Comparison of ENCODE assay signal across 13 cellular contexts in the genomic region with DNA sequence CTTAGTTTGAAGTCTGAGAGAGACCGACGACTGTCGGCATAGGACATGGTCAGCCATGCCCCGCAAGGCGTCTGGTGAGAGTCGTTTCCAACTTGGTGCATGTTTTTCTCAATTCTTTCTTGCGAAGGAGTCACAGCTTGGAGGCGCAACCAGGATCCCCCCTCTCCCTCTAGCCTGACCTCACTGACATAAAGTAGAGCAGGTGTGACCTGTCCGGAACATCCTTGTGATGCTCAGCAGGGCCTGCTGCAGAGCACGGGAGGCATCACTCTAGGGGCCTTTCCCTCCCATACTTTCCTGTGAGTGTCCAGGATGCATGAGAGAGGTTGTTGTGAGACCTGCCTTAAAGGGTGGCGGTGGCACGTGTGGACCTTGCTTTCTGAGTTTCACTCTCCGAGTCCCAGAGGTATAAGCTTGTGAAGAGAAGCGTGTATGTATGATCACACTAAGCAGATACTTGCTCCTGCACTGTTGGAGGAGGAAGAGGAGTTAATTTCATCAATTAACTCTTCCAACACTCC. TPM values are rescaled to one million over a fixed set of nuclear protein-coding genes. Genes with fewer than 3 reads are reported as not detected.
DNase-seq lines count a peak whose midpoint lies in the region; ATAC-seq and TF ChIP-seq lines count a peak whose summit lies in the region.
"Had no signal": no experiment of that assay in that cellular context is flagged by ENCODE, and none has a peak within 500 bp of the region (broad histone marks: within the 10 kb centered on the region; RNA-seq: fewer than 3 reads in every experiment).

No MANE protein-coding gene starts in this region.

- intact Hi-C loops in upper lobe of right lung (cut with DNase I), result no loop called here

- DNase-seq in activated naive CD4-positive, alpha-beta T cell (lab: John Stamatoyannopoulos, UW), result no peak
- DNase-seq in hepatocyte (ENCODE audit: low spot score) (no peak), upper lobe of right lung (peak; percentile 40), NCI-H1092 treated with DMSO at 0.1 percent for 48 hours (lab: John Stamatoyannopoulos, UW) (no peak), glomerular visceral epithelial cell (ENCODE audit: extremely low spot score) (no peak), UCSD-AML1 (lab: John Stamatoyannopoulos, UW; ENCODE audit: unreplicated experiment) (no peak)
- DNase-seq: NCI-H1105 treated with DMSO at 0.1 percent for 48 hours, nucleus accumbens, spleen had no signal

- H3K9me2 ChIP-seq in hepatocyte (replicated peaks; ENCODE audit: insufficient read depth), result no peaks in the 10 kb centered on the region

- H3K4me2 ChIP-seq in OCI-LY3 (ENCODE audit: low read length) (0 out of 2 replicates have a peak overlapping the region, but pooled peaks have one; percentile 6), hepatocyte (peak overlapping the region; percentile 86)

- H3K27ac ChIP-seq in OCI-LY3 (ENCODE audit: low read length) (no peak overlapping the region), hepatocyte (no peak overlapping the region), upper lobe of right lung (no peak overlapping the region)
- H3K27ac ChIP-seq: Peyer's patch, spleen, tibial artery had no signal

- H3K27me3 Mint-ChIP-seq in activated naive CD4-positive, alpha-beta T cell treated with anti-CD3 and anti-CD28 coated beads, Interleukin-2, amount 50 U/mL, for 24 hours, result no peaks in the 10 kb centered on the region

- no peaks in the 10 kb centered on the region for H3K9me3 ChIP-seq in OCI-LY3 (ENCODE audit: insufficient read depth, low read length)
- no peaks in the 10 kb centered on the region for H3K9me3 ChIP-seq in hepatocyte (ENCODE audit: low read depth)
- H3K9me3 ChIP-seq in upper lobe of right lung, result no peaks in the 10 kb centered on the region
- H3K9me3 ChIP-seq: Peyer's patch, spleen, tibial artery had no signal

- H2AFZ ChIP-seq in OCI-LY3 (ENCODE audit: low read depth, low read length) (no peak overlapping the region), hepatocyte (no peak overlapping the region)

- H3K27ac Mint-ChIP-seq in activated naive CD4-positive, alpha-beta T cell treated with anti-CD3 and anti-CD28 coated beads, Interleukin-2, amount 50 U/mL, for 24 hours, result peak overlapping the region; percentile 60

- 87% methylated on average over 14 of the region's 14 CpGs for WGBS in hepatocyte (ENCODE audit: low lambda C conversion rate, missing lambda C conversion rate)

- H3K36me3 ChIP-seq in OCI-LY3 (replicated peaks; ENCODE audit: low read depth, low read length), result peaks cover 27% of the 10 kb centered on the region
- H3K36me3 ChIP-seq in hepatocyte (replicated peaks; ENCODE audit: insufficient read depth, low read depth), result no peaks in the 10 kb centered on the region
- H3K36me3 ChIP-seq in upper lobe of right lung, result no peaks in the 10 kb centered on the region
- H3K36me3 ChIP-seq: Peyer's patch, tibial artery had no signal

- H3K4me1 Mint-ChIP-seq in activated naive CD4-positive, alpha-beta T cell treated with anti-CD3 and anti-CD28 coated beads, Interleukin-2, amount 50 U/mL, for 24 hours, result peaks cover 80% of the 10 kb centered on the region

- no peaks in the 10 kb centered on the region for H3K9me3 Mint-ChIP-seq in activated naive CD4-positive, alpha-beta T cell treated with anti-CD3 and anti-CD28 coated beads, Interleukin-2, amount 50 U/mL, for 24 hours

- peak overlapping the region; percentile 20 for H3K4me3 Mint-ChIP-seq in activated naive CD4-positive, alpha-beta T cell treated with anti-CD3 and anti-CD28 coated beads, Interleukin-2, amount 50 U/mL, for 24 hours

- ATAC-seq in upper lobe of right lung, result no peak

- H4K20me1 ChIP-seq in OCI-LY3 (ENCODE audit: insufficient read depth, low read length), result peaks cover 84% of the 10 kb centered on the region
- peaks cover 87% of the 10 kb centered on the region for H4K20me1 ChIP-seq in hepatocyte (ENCODE audit: insufficient read depth, poor library complexity, severe bottlenecking)

- peaks cover 2% of the 10 kb centered on the region for H3K36me3 Mint-ChIP-seq in activated naive CD4-positive, alpha-beta T cell treated with anti-CD3 and anti-CD28 coated beads, Interleukin-2, amount 50 U/mL, for 24 hours

- H3K27me3 ChIP-seq in OCI-LY3 (ENCODE audit: low read depth, low read length) (no peaks in the 10 kb centered on the region), hepatocyte (no peaks in the 10 kb centered on the region), upper lobe of right lung (no peaks in the 10 kb centered on the region)
- H3K27me3 ChIP-seq: Peyer's patch, spleen, tibial artery had no signal

- H3K79me2 ChIP-seq in OCI-LY3 (ENCODE audit: low read length) (peaks cover 93% of the 10 kb centered on the region), hepatocyte (peaks cover 89% of the 10 kb centered on the region)

- H3K4me1 ChIP-seq in OCI-LY3 (ENCODE audit: low read length) (peaks cover 53% of the 10 kb centered on the region), hepatocyte (ENCODE audit: insufficient read depth) (peaks cover 27% of the 10 kb centered on the region), upper lobe of right lung (peaks cover 70% of the 10 kb centered on the region)

- no peak overlapping the region for H3K9ac ChIP-seq in OCI-LY3 (ENCODE audit: low read length)

- no peak overlapping the region for H3K4me3 ChIP-seq in OCI-LY3 (ENCODE audit: low read length)
- H3K4me3 ChIP-seq in hepatocyte, result no peak overlapping the region
- H3K4me3 ChIP-seq in upper lobe of right lung, result no peak overlapping the region
- H3K4me3 ChIP-seq: Peyer's patch, spleen, tibial artery had no signal

- no peak for TF ChIP-seq CTCF in OCI-LY3 (IDR thresholded peaks at IDR 0.05; ENCODE audit: low read depth, low read length)
- no peak for TF ChIP-seq CTCF in hepatocyte (IDR thresholded peaks at IDR 0.05; ENCODE audit: poor library complexity)
- TF ChIP-seq CTCF in upper lobe of right lung (IDR thresholded peaks at IDR 0.05), result no peak

RNA-seq across cellular contexts. Expression of a gene that starts 5.0 kb away (rescaled TPM):
- total RNA-seq in hepatocyte (8.7 and 14.1 TPM in 2 replicates), upper lobe of right lung (19.9 TPM)
- polyA plus RNA-seq in hepatocyte, result 6.8 and 7.3 TPM in 2 replicates
